9 cellular contexts compared by ENCODE assay signal in the genomic region with DNA sequence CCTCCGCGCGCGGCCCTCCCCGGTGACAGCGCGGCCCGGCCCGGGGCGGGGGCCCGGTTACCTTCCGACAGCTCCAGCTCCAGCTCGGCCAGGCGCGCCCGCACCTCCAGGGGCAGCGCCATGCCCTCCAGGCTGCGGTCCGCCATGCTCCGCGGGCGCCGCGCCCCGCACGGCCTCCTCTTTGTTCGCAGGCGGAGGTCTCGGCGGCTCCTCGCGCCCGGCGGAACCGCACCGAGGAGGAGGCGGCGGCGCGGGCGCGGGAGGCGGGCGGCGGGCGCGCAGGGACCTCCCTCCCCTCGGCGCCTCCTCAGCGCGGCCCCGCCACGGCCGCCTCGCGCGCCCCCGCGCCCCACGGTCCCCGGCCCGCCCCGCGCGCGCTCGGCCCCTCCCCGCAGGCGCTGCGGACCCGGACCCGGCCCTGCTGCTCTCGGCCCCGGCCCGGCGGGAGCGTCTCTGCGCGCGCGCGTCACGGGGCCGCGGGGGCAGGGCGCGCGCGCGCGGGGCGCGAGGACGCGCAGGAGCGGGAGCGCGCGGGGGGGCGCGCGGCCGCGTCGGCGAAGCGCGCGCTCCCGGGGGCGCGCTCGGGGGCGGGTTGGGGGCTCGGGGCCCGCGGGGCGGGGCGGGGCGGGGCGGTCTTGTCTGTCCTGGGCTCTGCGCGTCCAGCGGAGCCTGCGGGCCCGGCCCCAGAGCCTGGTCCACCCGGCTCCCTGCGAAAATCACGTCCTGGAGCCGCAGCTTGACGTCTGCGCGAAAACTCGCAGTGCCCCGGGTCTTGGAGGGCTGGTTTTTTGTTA. TPM values are rescaled to one million over a fixed set of nuclear protein-coding genes. Genes with fewer than 3 reads are reported as not detected.
DNase-seq lines count a peak whose midpoint lies in the region; ATAC-seq and TF ChIP-seq lines count a peak whose summit lies in the region.
"Had no signal": no experiment of that assay in that cellular context is flagged by ENCODE, and none has a peak within 500 bp of the region (broad histone marks: within the 10 kb centered on the region; RNA-seq: fewer than 3 reads in every experiment).

A gene with protein sequence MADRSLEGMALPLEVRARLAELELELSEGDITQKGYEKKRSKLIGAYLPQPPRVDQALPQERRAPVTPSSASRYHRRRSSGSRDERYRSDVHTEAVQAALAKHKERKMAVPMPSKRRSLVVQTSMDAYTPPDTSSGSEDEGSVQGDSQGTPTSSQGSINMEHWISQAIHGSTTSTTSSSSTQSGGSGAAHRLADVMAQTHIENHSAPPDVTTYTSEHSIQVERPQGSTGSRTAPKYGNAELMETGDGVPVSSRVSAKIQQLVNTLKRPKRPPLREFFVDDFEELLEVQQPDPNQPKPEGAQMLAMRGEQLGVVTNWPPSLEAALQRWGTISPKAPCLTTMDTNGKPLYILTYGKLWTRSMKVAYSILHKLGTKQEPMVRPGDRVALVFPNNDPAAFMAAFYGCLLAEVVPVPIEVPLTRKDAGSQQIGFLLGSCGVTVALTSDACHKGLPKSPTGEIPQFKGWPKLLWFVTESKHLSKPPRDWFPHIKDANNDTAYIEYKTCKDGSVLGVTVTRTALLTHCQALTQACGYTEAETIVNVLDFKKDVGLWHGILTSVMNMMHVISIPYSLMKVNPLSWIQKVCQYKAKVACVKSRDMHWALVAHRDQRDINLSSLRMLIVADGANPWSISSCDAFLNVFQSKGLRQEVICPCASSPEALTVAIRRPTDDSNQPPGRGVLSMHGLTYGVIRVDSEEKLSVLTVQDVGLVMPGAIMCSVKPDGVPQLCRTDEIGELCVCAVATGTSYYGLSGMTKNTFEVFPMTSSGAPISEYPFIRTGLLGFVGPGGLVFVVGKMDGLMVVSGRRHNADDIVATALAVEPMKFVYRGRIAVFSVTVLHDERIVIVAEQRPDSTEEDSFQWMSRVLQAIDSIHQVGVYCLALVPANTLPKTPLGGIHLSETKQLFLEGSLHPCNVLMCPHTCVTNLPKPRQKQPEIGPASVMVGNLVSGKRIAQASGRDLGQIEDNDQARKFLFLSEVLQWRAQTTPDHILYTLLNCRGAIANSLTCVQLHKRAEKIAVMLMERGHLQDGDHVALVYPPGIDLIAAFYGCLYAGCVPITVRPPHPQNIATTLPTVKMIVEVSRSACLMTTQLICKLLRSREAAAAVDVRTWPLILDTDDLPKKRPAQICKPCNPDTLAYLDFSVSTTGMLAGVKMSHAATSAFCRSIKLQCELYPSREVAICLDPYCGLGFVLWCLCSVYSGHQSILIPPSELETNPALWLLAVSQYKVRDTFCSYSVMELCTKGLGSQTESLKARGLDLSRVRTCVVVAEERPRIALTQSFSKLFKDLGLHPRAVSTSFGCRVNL (N-terminal part only) (minus strand): TSS at position 236 of the 794 bp plus-strand sequence. CDS start 90 bp downstream, at position 146.

- H3K36me3 ChIP-seq in Panc1 (ENCODE audit: control insufficient read depth, insufficient read depth, low read length) (no peaks in the 10 kb centered on the region), duodenal mucosa (ENCODE audit: control insufficient read depth in 1 of 2, insufficient read depth in 2 of 2, low read length in 2 of 2) (no peaks in the 10 kb centered on the region), left lung (no peaks in the 10 kb centered on the region), stomach smooth muscle (ENCODE audit: control insufficient read depth in 2 of 2, insufficient read depth in 2 of 2, low read length in 2 of 2) (no peaks in the 10 kb centered on the region)

- no peak within 1 kb of the TSS for H3K27ac Mint-ChIP-seq in activated CD4-positive, alpha-beta T cell treated with anti-CD3 and anti-CD28 coated beads, Interleukin-2, amount 10 ng/mL, durations not matched to agents 7 days and 5 days
- H3K27ac Mint-ChIP-seq: activated naive CD4-positive, alpha-beta T cell treated with anti-CD3 and anti-CD28 coated beads, Interleukin-2, amount 50 U/mL, for 72 hours had no signal

- TF ChIP-seq CTCF in Panc1 (IDR thresholded peaks at IDR 0.05) (no peak), left lung (IDR thresholded peaks at IDR 0.05) (no peak)

- no peaks in the 10 kb centered on the region for H3K36me3 Mint-ChIP-seq in activated CD4-positive, alpha-beta T cell treated with anti-CD3 and anti-CD28 coated beads, Interleukin-2, amount 10 ng/mL, durations not matched to agents 7 days and 5 days (ENCODE audit: low read depth)
- H3K36me3 Mint-ChIP-seq: activated naive CD4-positive, alpha-beta T cell treated with anti-CD3 and anti-CD28 coated beads, Interleukin-2, amount 50 U/mL, for 72 hours had no signal

- peak within 1 kb of the TSS; percentile 38 for H3K4me3 Mint-ChIP-seq in activated CD4-positive, alpha-beta T cell treated with anti-CD3 and anti-CD28 coated beads, Interleukin-2, amount 10 ng/mL, durations not matched to agents 7 days and 5 days

- BruUV-seq in Panc1 (replicated peaks; lab: Mats Ljungman, UMichigan) = no TSS peak

- H3K4me3 ChIP-seq in Panc1 (ENCODE audit: low read depth in 2 of 2, low read length in 2 of 2) (peak within 1 kb of the TSS; percentile 66 to 71), duodenal mucosa (ENCODE audit: low read depth in 1 of 2, low read length in 2 of 2) (peak within 1 kb of the TSS; percentile 71 to 73), left lung (peak within 1 kb of the TSS; percentile 57 to 75), stomach smooth muscle (ENCODE audit: low read length in 2 of 2) (peak within 1 kb of the TSS; percentile 82 to 85)

- H3K9ac ChIP-seq in duodenal mucosa (ENCODE audit: low read depth in 1 of 2, low read length in 2 of 2) (peak within 1 kb of the TSS; percentile 63 to 70), stomach smooth muscle (ENCODE audit: low read length in 2 of 2) (peak within 1 kb of the TSS; percentile 80 to 88)

- H3K4me1 ChIP-seq in Panc1 (ENCODE audit: control insufficient read depth, insufficient read depth, low read length) (peaks cover 13% of the 10 kb centered on the region), duodenal mucosa (ENCODE audit: control insufficient read depth in 1 of 2, insufficient read depth in 2 of 2, low read length in 2 of 2) (peaks cover 13 to 16% of the 10 kb centered on the region in 2 donors), left lung (peaks cover 7 to 9% of the 10 kb centered on the region in 2 donors), stomach smooth muscle (ENCODE audit: control insufficient read depth, insufficient read depth, low read length) (peaks cover 29% of the 10 kb centered on the region)

- peak within 1 kb of the TSS; percentile 73 for H3K27ac ChIP-seq in Panc1 (ENCODE audit: low read length)
- H3K27ac ChIP-seq in duodenal mucosa (ENCODE audit: low read depth, low read length) = peak within 1 kb of the TSS; percentile 78
- peak within 1 kb of the TSS; percentile 50 to 73 for H3K27ac ChIP-seq in left lung
- H3K27ac ChIP-seq in stomach smooth muscle (ENCODE audit: low read length) = peak within 1 kb of the TSS; percentile 95

- CTCF ChIA-PET in activated CD4-positive, alpha-beta T cell treated with anti-CD3 and anti-CD28 coated beads, Interleukin-2, amount 10 ng/mL, durations not matched to agents 7 days and 5 days (lab: Charles Lee) = no interaction called here
- CTCF ChIA-PET in Panc1 (lab: Charles Lee) = no interaction called here

- H3K27me3 Mint-ChIP-seq in activated CD4-positive, alpha-beta T cell treated with anti-CD3 and anti-CD28 coated beads, Interleukin-2, amount 10 ng/mL, durations not matched to agents 7 days and 5 days = peaks cover 45% of the 10 kb centered on the region

- no peak for DNase-seq in activated CD4-positive, alpha-beta T cell treated with anti-CD3 and anti-CD28 coated beads, Interleukin-2, amount 10 ng/mL, durations not matched to agents 7 days and 5 days
- DNase-seq in activated CD4-positive, alpha-beta T cell treated with anti-CD3 and anti-CD28 coated beads for 1 hour = no peak
- DNase-seq in Panc1 (ENCODE audit: low read depth, low spot score) (no peak), left lung (peak; percentile 60 to 84), DMS153 treated with DMSO at 0.1 percent for 48 hours (lab: John Stamatoyannopoulos, UW; ENCODE audit: unreplicated experiment) (no peak)

- H3K27me3 ChIP-seq in Panc1 (ENCODE audit: control insufficient read depth, insufficient read depth, low read length) (no peaks in the 10 kb centered on the region), duodenal mucosa (ENCODE audit: control insufficient read depth in 1 of 2, insufficient read depth in 2 of 2, low read length in 2 of 2) (no peaks in the 10 kb centered on the region), left lung (peaks cover 0 to 32% of the 10 kb centered on the region in 2 donors), stomach smooth muscle (ENCODE audit: control insufficient read depth in 1 of 2, insufficient read depth in 2 of 2, low read length in 2 of 2) (no peaks in the 10 kb centered on the region)

- H3K9me3 Mint-ChIP-seq in activated CD4-positive, alpha-beta T cell treated with anti-CD3 and anti-CD28 coated beads, Interleukin-2, amount 10 ng/mL, durations not matched to agents 7 days and 5 days = no peaks in the 10 kb centered on the region
- H3K9me3 Mint-ChIP-seq: activated naive CD4-positive, alpha-beta T cell treated with anti-CD3 and anti-CD28 coated beads, Interleukin-2, amount 50 U/mL, for 72 hours had no signal

- intact Hi-C loops in Panc1 (cut with micrococcal nuclease; ENCODE audit: unreplicated experiment) (loop anchor here (10.0 kb wide), 1 partner anchor 95 kb away; no protein-coding TSS in a partner anchor), left lung (cut with DNase I) (no loop called here)

- H3K4me1 Mint-ChIP-seq in activated CD4-positive, alpha-beta T cell treated with anti-CD3 and anti-CD28 coated beads, Interleukin-2, amount 10 ng/mL, durations not matched to agents 7 days and 5 days = peaks cover 2% of the 10 kb centered on the region

- POLR2A ChIA-PET in activated CD4-positive, alpha-beta T cell treated with anti-CD3 and anti-CD28 coated beads, Interleukin-2, amount 10 ng/mL, durations not matched to agents 7 days and 5 days (lab: Charles Lee) = no interaction called here
- POLR2A ChIA-PET in Panc1 (lab: Charles Lee) = no interaction called here

- H3K9me3 ChIP-seq in Panc1 (ENCODE audit: control insufficient read depth, insufficient read depth, low read depth, low read length) (no peaks in the 10 kb centered on the region), duodenal mucosa (ENCODE audit: control insufficient read depth in 1 of 2, low read length in 2 of 2) (no peaks in the 10 kb centered on the region), left lung (no peaks in the 10 kb centered on the region), stomach smooth muscle (ENCODE audit: control insufficient read depth in 2 of 2, low read length in 2 of 2) (no peaks in the 10 kb centered on the region)

- ATAC-seq in Panc1 (peak; percentile 91), left lung (peak; percentile 88), HG02938 (IDR thresholded peaks at IDR 0.05; ENCODE audit: unreplicated experiment) (no peak)

- in situ Hi-C loops in Panc1 (cut with HindIII; ENCODE audit: low pct_unique_long_range_greater_than_20kb, low sequenced_read_pairs) = no loop called here

RNA-seq across cellular contexts. Expression of the gene that starts here (rescaled TPM):
- total RNA-seq in activated CD4-positive, alpha-beta T cell treated with anti-CD3 and anti-CD28 coated beads, Interleukin-2, amount 10 ng/mL, durations not matched to agents 7 days and 5 days = 1 to 10 TPM; 2.0 to 2.3 TPM
- total RNA-seq in Panc1 (2021; ENCODE audit: unreplicated experiment) = 13.2 TPM
- polyA plus RNA-seq in Panc1 (2012; ENCODE audit: insufficient read length) = 12.1 TPM
- 10 to 100 TPM; 10.5 to 14.7 TPM for total RNA-seq in left lung

Comparison
In these comparisons a context has a peak if more than half of its experiments do, and no peak if none do; other contexts are left out.
1. DNase-seq: peak in left lung (2 of 2); none in activated CD4-positive, alpha-beta T cell treated with anti-CD3 and anti-CD28 coated beads, Interleukin-2, amount 10 ng/mL, durations not matched to agents 7 days and 5 days (single experiment), activated CD4-positive, alpha-beta T cell treated with anti-CD3 and anti-CD28 coated beads for 1 hour (single experiment), Panc1 (single experiment) and DMS153 treated with DMSO at 0.1 percent for 48 hours (single experiment).
2. Peak in every context shown above with its lines, with median percentiles within 50 percentile points of each other: H3K27ac ChIP-seq and H3K4me3 ChIP-seq.